Comparison of ENCODE assay signal across 8 cellular contexts in the genomic region with DNA sequence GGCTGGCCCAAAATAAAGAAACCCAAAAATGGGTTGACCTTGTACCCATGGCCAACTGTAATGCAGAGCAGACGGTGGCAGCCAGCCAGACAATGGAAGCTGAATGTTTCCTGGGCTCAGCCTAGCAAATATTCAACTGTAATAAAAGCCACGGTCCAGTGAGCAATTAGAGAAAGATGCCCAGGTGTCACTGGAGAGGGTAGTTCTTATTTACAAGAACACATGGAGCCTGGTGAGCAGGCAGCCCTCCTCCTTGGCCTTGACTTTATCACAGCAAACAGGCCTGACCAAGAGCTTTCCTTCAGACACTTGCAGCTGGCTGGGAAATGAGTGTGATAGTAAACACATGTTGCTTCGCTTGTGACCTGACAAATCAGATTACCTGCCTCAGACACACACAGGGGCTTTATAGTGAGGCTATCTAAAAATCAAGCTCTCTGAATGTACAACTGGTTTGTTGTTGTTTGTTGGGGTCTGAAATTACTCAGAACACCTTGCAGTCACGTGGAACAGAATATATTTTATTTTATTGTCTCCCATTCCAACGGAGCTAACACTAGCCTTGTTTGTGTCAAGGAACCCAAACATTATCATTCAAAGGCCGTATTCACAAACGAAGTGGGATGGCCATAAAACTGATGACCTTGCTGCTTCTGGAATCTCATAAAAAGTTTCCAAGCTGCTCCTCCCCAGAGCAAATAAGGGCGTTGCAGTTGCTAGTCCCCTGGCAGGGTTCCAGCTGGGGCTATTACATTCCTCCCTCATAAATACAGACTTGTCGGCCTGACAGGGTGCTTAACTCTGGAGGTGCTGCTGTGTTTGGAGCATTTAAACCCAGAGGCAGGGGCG.
DNase-seq lines count a peak whose midpoint lies in the region; ATAC-seq and TF ChIP-seq lines count a peak whose summit lies in the region.

No MANE protein-coding gene starts in this region.

- no peaks in the 10 kb centered on the region for H3K36me3 ChIP-seq in thyroid gland

- intact Hi-C loops in thyroid gland (cut with DNase I) = no loop called here

- no peak overlapping the region for H3K4me3 ChIP-seq in thyroid gland (replicated peaks in 1 of 3)

- no peak for TF ChIP-seq POLR2A in thyroid gland (IDR thresholded peaks at IDR 0.05)

- ATAC-seq in SK-N-SH treated with all-trans-retinoic acid at 6 μM for 48 hours = peak; percentile 79
- ATAC-seq in HG03565 (IDR thresholded peaks at IDR 0.05; ENCODE audit: unreplicated experiment) = no peak
- no peak for ATAC-seq in HG02678 (IDR thresholded peaks at IDR 0.05; ENCODE audit: unreplicated experiment)
- no peak for ATAC-seq in GM21367 (IDR thresholded peaks at IDR 0.05; ENCODE audit: unreplicated experiment)

- H3K4me1 ChIP-seq in thyroid gland = peaks cover 0 to 10% of the 10 kb centered on the region in 2 donors

- no peak overlapping the region for H3K27ac ChIP-seq in thyroid gland

- H3K27me3 ChIP-seq in thyroid gland = no peaks in the 10 kb centered on the region

- DNase-seq in AG20443 (ENCODE audit: low spot score) (peak; percentile 78), NCI-H1105 (lab: John Stamatoyannopoulos, UW) (peak; percentile 95), iris pigment epithelial cell (ENCODE audit: low read depth) (peak; percentile 88), thyroid gland (peak; percentile 72 to 75)

- no peak for TF ChIP-seq CTCF in thyroid gland (IDR thresholded peaks at IDR 0.05)

- WGBS in thyroid gland, 2 donors = 48 to 50% methylated on average over 10 of the region's 10 CpGs

- no peaks in the 10 kb centered on the region for H3K9me3 ChIP-seq in thyroid gland

TF ChIP-seq in SK-N-SH treated with all-trans-retinoic acid at 6 μM for 48 hours, 23 proteins besides CTCF, POLR2A, EP300 and RAD21:
- peak; percentile 75; the same call in 1 of the 2 replicates for TF ChIP-seq TCF4 (CRISPR knock-in tag; IDR thresholded peaks at IDR 0.05; ENCODE audit: borderline replicate concordance)
- TF ChIP-seq SNAI2 (CRISPR knock-in tag; IDR thresholded peaks at IDR 0.05) = no peak
